ENCODE assay signal across 28 cellular contexts in the genomic region with DNA sequence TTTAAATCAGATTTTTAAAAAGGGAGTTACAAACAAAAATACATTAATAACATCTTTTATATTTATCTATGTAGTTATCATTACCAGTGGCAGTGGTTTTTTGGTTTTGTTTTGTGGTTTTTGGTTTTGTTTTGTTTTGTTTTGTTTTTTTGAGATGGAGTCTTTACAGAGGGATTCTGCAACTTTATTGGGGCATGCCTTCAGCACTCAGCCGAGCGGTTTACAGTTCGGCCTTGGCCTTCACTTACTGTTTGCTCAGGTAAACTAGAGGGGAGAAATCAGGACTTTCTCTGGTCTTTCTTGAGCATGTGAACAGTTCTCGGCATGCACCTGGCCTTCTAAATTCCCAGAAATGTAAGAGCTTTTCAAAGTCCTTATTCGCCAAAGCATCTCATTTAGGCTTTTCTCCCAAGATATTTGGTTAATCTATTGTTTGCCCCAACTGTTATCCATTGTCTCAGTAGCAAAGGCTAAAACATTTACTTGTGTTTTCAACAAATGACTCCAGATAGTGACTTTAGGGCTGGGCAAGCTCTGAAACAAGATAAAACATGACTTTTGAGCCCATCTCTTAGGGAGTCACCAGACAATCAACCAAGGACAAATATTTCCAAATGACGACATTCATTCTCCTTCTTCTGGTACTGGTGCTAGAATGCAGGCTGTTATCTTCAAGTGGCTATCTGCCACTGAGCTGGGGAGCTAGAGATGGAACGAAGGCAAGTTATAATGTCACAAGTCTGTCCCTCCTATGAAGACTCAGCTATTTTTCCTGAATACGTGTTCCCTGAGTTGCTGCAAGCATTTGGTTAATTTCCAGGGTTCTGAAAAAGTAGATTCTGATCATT. TPM values are rescaled to one million over a fixed set of nuclear protein-coding genes. Genes with fewer than 3 reads are reported as not detected.
A peak's percentile ranks its signal among the peaks of the same experiment; 100 is the strongest.
DNase-seq lines count a peak whose midpoint lies in the region; ATAC-seq, FAIRE-seq and TF ChIP-seq lines count a peak whose summit lies in the region.
"Had no signal": no experiment of that assay in that cellular context is flagged by ENCODE, and none has a peak within 500 bp of the region (broad histone marks: within the 10 kb centered on the region; RNA-seq: fewer than 3 reads in every experiment).

No MANE protein-coding gene starts in this region.

- TF ChIP-seq CTCF in HepG2 (CRISPR knock-in tag; IDR thresholded peaks at IDR 0.05): no peak
- no peak for TF ChIP-seq CTCF in right lobe of liver (IDR thresholded peaks at IDR 0.05)
- no peak for TF ChIP-seq CTCF in esophagus muscularis mucosa (IDR thresholded peaks at IDR 0.05)
- no peak for TF ChIP-seq CTCF in testis (IDR thresholded peaks at IDR 0.05)
- no peak for TF ChIP-seq CTCF in gastroesophageal sphincter (IDR thresholded peaks at IDR 0.05)

- TF ChIP-seq POLR2A in HepG2 (IDR thresholded peaks at IDR 0.05; ENCODE audit: insufficient read depth in 1 of 2, low read depth in 2 of 2, low read length in 2 of 2) (no peak), right lobe of liver (IDR thresholded peaks at IDR 0.05) (no peak), esophagus muscularis mucosa (IDR thresholded peaks at IDR 0.05; ENCODE audit: low read depth) (no peak), testis (IDR thresholded peaks at IDR 0.05) (no peak), gastroesophageal sphincter (IDR thresholded peaks at IDR 0.05) (no peak)

- peak; percentile 49 for FAIRE-seq in HepG2 (lab: Jason Lieb, UNC)
- FAIRE-seq: GM18507 had no signal

- H3K79me2 ChIP-seq in HepG2 (ENCODE audit: insufficient read depth, low read length): no peaks in the 10 kb centered on the region

- no peak for TF ChIP-seq RAD21 in HepG2 (CRISPR knock-in tag; IDR thresholded peaks at IDR 0.05)

- H4K20me1 ChIP-seq in HepG2 (ENCODE audit: insufficient read depth, low read length): no peaks in the 10 kb centered on the region

- no peak overlapping the region for H3K9ac ChIP-seq in HepG2 (ENCODE audit: insufficient read depth, low read depth, low read length)

- H3K4me2 ChIP-seq in HepG2 (ENCODE audit: low read depth, low read length): peak overlapping the region; percentile 68

- intact Hi-C loops in HepG2 (cut with micrococcal nuclease; ENCODE audit: unreplicated experiment): no loop called here
- intact Hi-C loops in right lobe of liver (cut with DNase I): no loop called here
- intact Hi-C loops in esophagus muscularis mucosa (cut with DNase I): no loop called here
- intact Hi-C loops in testis (cut with DNase I; ENCODE audit: low total_unique reads): no loop called here

- H3K36me3 ChIP-seq in HepG2 (replicated peaks in 1 of 2; ENCODE audit: control insufficient read depth in 1 of 2, insufficient read depth in 2 of 2, low read length in 2 of 2) (no peaks in the 10 kb centered on the region), right lobe of liver (no peaks in the 10 kb centered on the region), esophagus muscularis mucosa (no peaks in the 10 kb centered on the region), testis (ENCODE audit: low read depth, missing control alignments) (no peaks in the 10 kb centered on the region), gastroesophageal sphincter (no peaks in the 10 kb centered on the region)
- H3K36me3 ChIP-seq: BE2C had no signal

- DNase-seq in HepG2 (ENCODE audit: low spot score): no peak
- DNase-seq in right lobe of liver: no peak
- peak; percentile 6 for DNase-seq in OCI-M2 (lab: John Stamatoyannopoulos, UW; ENCODE audit: unreplicated experiment)
- DNase-seq in esophagus muscularis mucosa (ENCODE audit: extremely low spot score): peak; percentile 14
- DNase-seq in testis: peak; percentile 81
- DNase-seq in activated CD4-positive, alpha-beta T cell treated with anti-CD3 and anti-CD28 coated beads for 48 hours: no peak
- DNase-seq: 8988T; ACHN; BE2C; Calu3; CD8-positive, alpha-beta memory T cell; DMS153; DND-41; NCI-H1048; NCI-H1417 treated with DMSO at 0.1 percent for 48 hours; NCI-H1694 treated with DMSO at 0.1 percent for 48 hours; NCI-H2081; NCI-H226; NCI-H510A; PC-3; Right ventricle myocardium superior had no signal

- H3K27me3 ChIP-seq in HepG2 (ENCODE audit: control insufficient read depth in 1 of 2, insufficient read depth in 2 of 2, low read length in 2 of 2) (no peaks in the 10 kb centered on the region), right lobe of liver (no peaks in the 10 kb centered on the region), esophagus muscularis mucosa (no peaks in the 10 kb centered on the region), testis (no peaks in the 10 kb centered on the region), gastroesophageal sphincter (no peaks in the 10 kb centered on the region)
- H3K27me3 ChIP-seq: SJSA1 had no signal

- H3K4me1 ChIP-seq in HepG2 (ENCODE audit: insufficient read depth, low read length) (peaks cover 53% of the 10 kb centered on the region), right lobe of liver (no peaks in the 10 kb centered on the region), esophagus muscularis mucosa (peaks cover 0 to 16% (median 13%) of the 10 kb centered on the region in 4 donors), testis (no peaks in the 10 kb centered on the region), gastroesophageal sphincter (peaks cover 0 to 2% (median 0%) of the 10 kb centered on the region in 3 donors)
- H3K4me1 ChIP-seq: BE2C had no signal

- no peaks in the 10 kb centered on the region for H3K9me3 ChIP-seq in HepG2 (ENCODE audit: low read length)
- H3K9me3 ChIP-seq in right lobe of liver: no peaks in the 10 kb centered on the region
- no peaks in the 10 kb centered on the region for H3K9me3 ChIP-seq in esophagus muscularis mucosa
- H3K9me3 ChIP-seq in testis: no peaks in the 10 kb centered on the region
- no peaks in the 10 kb centered on the region for H3K9me3 ChIP-seq in gastroesophageal sphincter
- H3K9me3 ChIP-seq: BE2C, SJSA1 had no signal

- H2AFZ ChIP-seq in HepG2 (ENCODE audit: low read length): peak overlapping the region; percentile 36

- H3K27ac ChIP-seq in HepG2 (ENCODE audit: extremely low read length, insufficient read depth, low read length): peak overlapping the region; percentile 27
- no peak overlapping the region for H3K27ac ChIP-seq in right lobe of liver
- peak overlapping the region in 2 of 4 donors; percentile 5 to 30 for H3K27ac ChIP-seq in esophagus muscularis mucosa (replicated peaks in 1 of 4)
- H3K27ac ChIP-seq in testis: peak overlapping the region; percentile 19 to 21
- peak overlapping the region in 1 of 4 donors; percentile 33 for H3K27ac ChIP-seq in gastroesophageal sphincter

- CTCF ChIA-PET in HepG2 (lab: Yijun Ruan, JAX; ENCODE audit: low intra/inter-chr PET ratio, low total read pairs): no interaction called here

- H3K4me3 ChIP-seq in HepG2 (replicated peaks in 1 of 3; ENCODE audit: insufficient read depth in 1 of 3, low read depth in 2 of 3, low read length in 3 of 3) (peak overlapping the region in 1 of 3 experiments; percentile 9; a peak in 1 of 6 replicates), right lobe of liver (no peak overlapping the region), esophagus muscularis mucosa (no peak overlapping the region), testis (no peak overlapping the region), gastroesophageal sphincter (no peak overlapping the region)
- H3K4me3 ChIP-seq: SJSA1 had no signal

- TF ChIP-seq EP300 in HepG2 (IDR thresholded peaks at IDR 0.05; ENCODE audit: low read depth in 2 of 2, low read length in 2 of 2) (peak in 1 of 2 experiments; percentile 6; a peak in 1 of 4 replicates), HepG2 (CRISPR knock-in tag; IDR thresholded peaks at IDR 0.05; ENCODE audit: borderline replicate concordance) (no peak), esophagus muscularis mucosa (IDR thresholded peaks at IDR 0.05) (no peak), gastroesophageal sphincter (IDR thresholded peaks at IDR 0.05) (no peak)

- ATAC-seq in HepG2 (peak; percentile 49), right lobe of liver (no peak), HG03521 (IDR thresholded peaks at IDR 0.05; ENCODE audit: unreplicated experiment) (no peak), gastroesophageal sphincter (no peak)
- ATAC-seq: HCT116, PC-3 had no signal

- POLR2A ChIA-PET in HepG2 (lab: Yijun Ruan, JAX): interaction anchor here (1.7 kb wide), 1 partner anchor 16 kb away, joined by 9 read pairs; no protein-coding TSS in a partner anchor

- in situ Hi-C loops in HepG2 (cut with HindIII; ENCODE audit: extremely low pct_ligation_motif_present, low pct_unique_long_range_greater_than_20kb): no loop called here

- BruUV-seq in HepG2 (replicated peaks; lab: Mats Ljungman, UMichigan): no TSS peak

- 4% methylated on average over 8 of the region's 8 CpGs for WGBS in HepG2 (ENCODE audit: low lambda C conversion rate)
- WGBS in right lobe of liver (ENCODE audit: insufficient coverage, low coverage, low lambda C conversion rate, missing lambda C conversion rate): 85% methylated on average over 7 of the region's 8 CpGs
- WGBS in esophagus muscularis mucosa: 89% methylated on average over 8 of the region's 8 CpGs
- WGBS in testis, 2 donors: 52 to 62% methylated on average over 8 of the region's 8 CpGs
- 69 to 92% methylated on average over 8 of the region's 8 CpGs for WGBS in gastroesophageal sphincter (ENCODE audit: low coverage in 1 of 2), 2 donors

RNA-seq across cellular contexts. Expression of a gene that starts 48.4 kb away (rescaled TPM):
- not detected in 2 replicates for total RNA-seq in HepG2 (2016; rRNA removed; fragmentation: Illumina TruSeq; extraction: Trizol)
- not detected in 2 replicates for total RNA-seq in HepG2 (2016; cell fraction: cytosol; rRNA removed; fragmentation: Illumina TruSeq; extraction: Trizol; ENCODE audit: low read depth)
- total RNA-seq in HepG2 (2016; cell fraction: insoluble cytoplasmic fraction; rRNA removed; fragmentation: Illumina TruSeq; extraction: Trizol): not detected in 2 replicates
- total RNA-seq in HepG2 (2016; cell fraction: membrane; rRNA removed; fragmentation: Illumina TruSeq; extraction: Trizol): not detected in 2 replicates
- not detected in 2 replicates for total RNA-seq in HepG2 (2016; cell fraction: nucleus; rRNA removed; fragmentation: Illumina TruSeq; extraction: Trizol)
- 0.09 TPM in 1 of 2 replicates, not detected in the other for polyA plus RNA-seq in HepG2 (2011; rRNA removed)
- polyA plus RNA-seq in HepG2 (2011; cell fraction: cytosol; rRNA removed): 0.04 TPM in 1 of 2 replicates, not detected in the other
- not detected in 2 replicates for polyA plus RNA-seq in HepG2 (2011; cell fraction: nucleus; rRNA removed)
- not detected in 2 replicates for polyA plus RNA-seq in HepG2 (2012)
- not detected in 2 replicates for polyA plus RNA-seq in HepG2 (2016; cell fraction: cytosol; fragmentation: Illumina TruSeq; extraction: Trizol; ENCODE audit: low read depth)
- not detected in 2 replicates for polyA plus RNA-seq in HepG2 (2016; cell fraction: insoluble cytoplasmic fraction; fragmentation: Illumina TruSeq; extraction: Trizol; ENCODE audit: low read depth)
- polyA plus RNA-seq in HepG2 (2016; cell fraction: membrane; fragmentation: Illumina TruSeq; extraction: Trizol; ENCODE audit: low read depth): not detected in 2 replicates
- polyA plus RNA-seq in HepG2 (2016; cell fraction: nucleus; fragmentation: Illumina TruSeq; extraction: Trizol; ENCODE audit: insufficient read depth, low read depth): not detected in 2 replicates
- 0.44 TPM in 1 of 2 replicates, not detected in the other for polyA minus RNA-seq in HepG2 (2011; rRNA and poly(A)+ RNA removed; ENCODE audit: low replicate concordance)
- polyA minus RNA-seq in HepG2 (2011; cell fraction: cytosol; rRNA and poly(A)+ RNA removed): not detected in 2 replicates
- not detected in 2 replicates for polyA minus RNA-seq in HepG2 (2011; cell fraction: nucleus; rRNA and poly(A)+ RNA removed)
- 1 to 10 TPM; 2.7 to 6.3 (median 3.9) TPM for total RNA-seq in right lobe of liver
- 10 to 100 TPM in 1 of 4 donors, 1 to 10 TPM in 3; 4.9 to 13.3 (median 5.1) TPM for total RNA-seq in esophagus muscularis mucosa
- total RNA-seq in testis: 1 to 10 TPM; 2.8 to 3.8 TPM
- 2.5 TPM for polyA plus RNA-seq in testis (ENCODE audit: insufficient read depth, low read depth, low replicate concordance)
- total RNA-seq in gastroesophageal sphincter: 10 to 100 TPM in 2 of 4 donors, 1 to 10 TPM in 2; 3.4 to 13.7 (median 7.8) TPM
- total RNA-seq: Calu3, HT1080, PC-3, RPMI7951, SJSA1 had no signal
- polyA plus RNA-seq: CD8-positive, alpha-beta memory T cell had no signal

RNA-seq across cellular contexts. Expression of a gene that starts 48.4 kb away (rescaled TPM):
- total RNA-seq in HepG2 (2016; rRNA removed; fragmentation: Illumina TruSeq; extraction: Trizol): not detected in 2 replicates
- total RNA-seq in HepG2 (2016; cell fraction: cytosol; rRNA removed; fragmentation: Illumina TruSeq; extraction: Trizol; ENCODE audit: low read depth): not detected in 2 replicates
- not detected in 2 replicates for total RNA-seq in HepG2 (2016; cell fraction: insoluble cytoplasmic fraction; rRNA removed; fragmentation: Illumina TruSeq; extraction: Trizol)
- not detected in 2 replicates for total RNA-seq in HepG2 (2016; cell fraction: membrane; rRNA removed; fragmentation: Illumina TruSeq; extraction: Trizol)
- not detected in 2 replicates for total RNA-seq in HepG2 (2016; cell fraction: nucleus; rRNA removed; fragmentation: Illumina TruSeq; extraction: Trizol)
- polyA plus RNA-seq in HepG2 (2011; rRNA removed): not detected in 2 replicates
- 0.13 TPM in 1 of 2 replicates, not detected in the other for polyA plus RNA-seq in HepG2 (2011; cell fraction: cytosol; rRNA removed)
- not detected in 2 replicates for polyA plus RNA-seq in HepG2 (2011; cell fraction: nucleus; rRNA removed)
- not detected in 2 replicates for polyA plus RNA-seq in HepG2 (2012)
- not detected in 2 replicates for polyA plus RNA-seq in HepG2 (2016; cell fraction: cytosol; fragmentation: Illumina TruSeq; extraction: Trizol; ENCODE audit: low read depth)
- not detected in 2 replicates for polyA plus RNA-seq in HepG2 (2016; cell fraction: insoluble cytoplasmic fraction; fragmentation: Illumina TruSeq; extraction: Trizol; ENCODE audit: low read depth)
- polyA plus RNA-seq in HepG2 (2016; cell fraction: membrane; fragmentation: Illumina TruSeq; extraction: Trizol; ENCODE audit: low read depth): not detected in 2 replicates
- polyA plus RNA-seq in HepG2 (2016; cell fraction: nucleus; fragmentation: Illumina TruSeq; extraction: Trizol; ENCODE audit: insufficient read depth, low read depth): not detected in 2 replicates
- polyA minus RNA-seq in HepG2 (2011; rRNA and poly(A)+ RNA removed; ENCODE audit: low replicate concordance): not detected in 2 replicates
- not detected in 2 replicates for polyA minus RNA-seq in HepG2 (2011; cell fraction: cytosol; rRNA and poly(A)+ RNA removed)
- not detected in 2 replicates for polyA minus RNA-seq in HepG2 (2011; cell fraction: nucleus; rRNA and poly(A)+ RNA removed)
- total RNA-seq in right lobe of liver: 1 to 10 TPM; 2.4 to 9.7 (median 5.8) TPM
- total RNA-seq in esophagus muscularis mucosa: 1 to 10 TPM; 1.7 to 2.6 (median 2.3) TPM
- 10 to 100 TPM; 27.6 to 63.6 TPM for total RNA-seq in testis
- polyA plus RNA-seq in testis (ENCODE audit: insufficient read depth, low read depth, low replicate concordance): 148 TPM
- total RNA-seq in gastroesophageal sphincter: 10 to 100 TPM in 1 of 4 donors, 1 to 10 TPM in 1, under 1 TPM in 1, not detected in 1; 0.85 to 14.1 (median 3.2) TPM
- total RNA-seq: Calu3, HT1080, PC-3, RPMI7951, SJSA1 had no signal
- polyA plus RNA-seq: CD8-positive, alpha-beta memory T cell had no signal

Comparison
In these comparisons a context has a peak if more than half of its experiments do, and no peak if none do; other contexts are left out.
1. H3K27ac ChIP-seq: peak in HepG2 (single experiment) and testis (2 of 2); none in right lobe of liver (0 of 3).
2. DNase-seq: peak in OCI-M2 (single experiment), esophagus muscularis mucosa (single experiment) and testis (single experiment); none in HepG2 (single experiment), right lobe of liver (0 of 3) and activated CD4-positive, alpha-beta T cell treated with anti-CD3 and anti-CD28 coated beads for 48 hours (single experiment).